ENCODE assay signal across 1 cellular context in the genomic region with DNA sequence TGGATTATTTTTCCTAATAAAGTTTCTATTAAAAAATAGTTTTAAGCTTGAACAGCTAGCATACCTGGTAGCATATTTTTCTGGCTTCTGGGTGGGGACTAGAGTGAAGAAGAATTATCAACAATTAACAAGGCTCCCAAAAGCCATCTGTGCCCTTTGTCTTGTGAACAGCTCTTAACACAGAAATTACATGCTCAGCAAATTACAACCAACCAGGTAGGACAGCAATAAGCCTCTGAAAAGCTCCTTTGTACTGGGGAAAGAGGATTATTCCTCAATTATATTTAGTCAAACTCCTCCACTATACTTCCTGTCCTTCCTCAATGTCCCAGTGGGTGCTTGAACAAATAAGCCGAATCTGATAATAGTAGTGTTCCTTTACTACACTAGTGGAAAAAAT.
TF ChIP-seq lines count a peak whose summit lies in the region.

No MANE protein-coding gene starts in this region.

TF ChIP-seq in K562, 482 proteins besides CTCF, POLR2A, EP300 and RAD21 (continued from another document):
- TF ChIP-seq, protein P1, sequence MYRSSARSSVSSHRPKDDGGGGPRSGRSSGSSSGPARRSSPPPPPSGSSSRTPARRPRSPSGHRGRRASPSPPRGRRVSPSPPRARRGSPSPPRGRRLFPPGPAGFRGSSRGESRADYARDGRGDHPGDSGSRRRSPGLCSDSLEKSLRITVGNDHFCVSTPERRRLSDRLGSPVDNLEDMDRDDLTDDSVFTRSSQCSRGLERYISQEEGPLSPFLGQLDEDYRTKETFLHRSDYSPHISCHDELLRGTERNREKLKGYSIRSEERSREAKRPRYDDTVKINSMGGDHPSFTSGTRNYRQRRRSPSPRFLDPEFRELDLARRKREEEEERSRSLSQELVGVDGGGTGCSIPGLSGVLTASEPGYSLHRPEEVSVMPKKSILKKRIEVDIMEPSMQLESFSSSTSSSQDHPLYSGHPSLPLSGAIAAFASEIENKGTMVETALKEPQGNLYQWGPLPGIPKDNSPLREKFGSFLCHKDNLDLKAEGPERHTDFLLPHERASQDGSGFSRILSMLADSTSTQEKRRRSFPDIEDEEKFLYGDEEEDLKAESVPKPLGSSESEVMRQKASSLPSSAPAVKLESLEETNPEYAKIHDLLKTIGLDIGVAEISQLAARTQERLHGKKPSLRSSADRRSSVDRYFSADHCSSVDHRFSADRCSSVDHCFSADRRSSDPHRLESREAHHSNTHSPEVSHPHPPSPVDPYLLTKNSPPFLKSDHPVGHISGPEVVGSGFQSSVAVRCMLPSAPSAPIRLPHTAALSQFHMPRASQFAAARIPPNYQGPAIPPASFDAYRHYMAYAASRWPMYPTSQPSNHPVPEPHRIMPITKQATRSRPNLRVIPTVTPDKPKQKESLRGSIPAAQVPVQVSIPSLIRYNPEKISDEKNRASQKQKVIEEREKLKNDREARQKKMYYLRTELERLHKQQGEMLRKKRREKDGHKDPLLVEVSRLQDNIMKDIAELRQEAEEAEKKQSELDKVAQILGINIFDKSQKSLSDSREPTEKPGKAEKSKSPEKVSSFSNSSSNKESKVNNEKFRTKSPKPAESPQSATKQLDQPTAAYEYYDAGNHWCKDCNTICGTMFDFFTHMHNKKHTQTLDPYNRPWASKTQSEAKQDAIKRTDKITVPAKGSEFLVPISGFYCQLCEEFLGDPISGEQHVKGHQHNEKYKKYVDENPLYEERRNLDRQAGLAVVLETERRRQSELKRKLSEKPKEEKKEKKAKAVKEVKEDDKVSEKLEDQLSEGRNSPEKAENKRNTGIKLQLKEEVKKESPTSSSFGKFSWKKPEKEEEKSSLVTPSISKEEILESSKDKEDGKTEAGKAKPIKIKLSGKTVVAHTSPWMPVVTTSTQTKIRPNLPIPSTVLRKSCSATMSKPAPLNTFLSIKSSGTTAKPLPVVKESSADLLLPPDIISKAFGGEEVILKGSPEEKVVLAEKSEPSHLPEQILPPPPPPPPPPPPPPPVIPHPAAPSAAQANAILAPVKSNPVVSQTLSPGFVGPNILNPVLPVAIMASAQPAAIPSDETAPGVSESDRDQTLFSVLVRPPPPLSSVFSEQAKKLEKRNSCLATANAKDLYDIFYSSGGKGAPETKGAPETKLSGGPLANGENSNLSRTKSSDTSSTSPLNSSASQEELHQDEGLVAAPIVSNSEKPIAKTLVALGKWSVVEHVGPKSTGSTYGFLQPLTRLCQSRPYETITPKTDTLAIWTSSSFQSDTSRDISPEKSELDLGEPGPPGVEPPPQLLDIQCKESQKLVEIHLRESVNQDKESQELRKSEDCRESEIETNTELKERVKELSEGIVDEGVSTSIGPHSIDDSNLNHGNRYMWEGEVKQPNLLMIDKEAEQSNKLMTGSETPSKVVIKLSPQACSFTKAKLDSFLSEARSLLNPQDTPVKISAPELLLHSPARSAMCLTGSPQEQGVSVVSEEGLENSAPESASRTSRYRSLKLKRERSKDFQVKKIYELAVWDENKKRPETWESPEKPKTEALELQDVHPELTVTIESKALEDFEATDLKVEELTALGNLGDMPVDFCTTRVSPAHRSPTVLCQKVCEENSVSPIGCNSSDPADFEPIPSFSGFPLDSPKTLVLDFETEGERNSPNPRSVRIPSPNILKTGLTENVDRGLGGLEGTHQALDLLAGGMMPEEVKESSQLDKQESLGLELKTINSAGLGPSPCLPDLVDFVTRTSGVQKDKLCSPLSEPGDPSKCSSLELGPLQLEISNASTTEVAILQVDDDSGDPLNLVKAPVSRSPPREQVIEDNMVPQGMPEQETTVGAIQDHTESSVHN (IDR thresholded peaks at IDR 0.05; ENCODE audit: borderline replicate concordance in 1 of 2, low read depth in 1 of 2), result no peak
- TF ChIP-seq, protein P2, sequence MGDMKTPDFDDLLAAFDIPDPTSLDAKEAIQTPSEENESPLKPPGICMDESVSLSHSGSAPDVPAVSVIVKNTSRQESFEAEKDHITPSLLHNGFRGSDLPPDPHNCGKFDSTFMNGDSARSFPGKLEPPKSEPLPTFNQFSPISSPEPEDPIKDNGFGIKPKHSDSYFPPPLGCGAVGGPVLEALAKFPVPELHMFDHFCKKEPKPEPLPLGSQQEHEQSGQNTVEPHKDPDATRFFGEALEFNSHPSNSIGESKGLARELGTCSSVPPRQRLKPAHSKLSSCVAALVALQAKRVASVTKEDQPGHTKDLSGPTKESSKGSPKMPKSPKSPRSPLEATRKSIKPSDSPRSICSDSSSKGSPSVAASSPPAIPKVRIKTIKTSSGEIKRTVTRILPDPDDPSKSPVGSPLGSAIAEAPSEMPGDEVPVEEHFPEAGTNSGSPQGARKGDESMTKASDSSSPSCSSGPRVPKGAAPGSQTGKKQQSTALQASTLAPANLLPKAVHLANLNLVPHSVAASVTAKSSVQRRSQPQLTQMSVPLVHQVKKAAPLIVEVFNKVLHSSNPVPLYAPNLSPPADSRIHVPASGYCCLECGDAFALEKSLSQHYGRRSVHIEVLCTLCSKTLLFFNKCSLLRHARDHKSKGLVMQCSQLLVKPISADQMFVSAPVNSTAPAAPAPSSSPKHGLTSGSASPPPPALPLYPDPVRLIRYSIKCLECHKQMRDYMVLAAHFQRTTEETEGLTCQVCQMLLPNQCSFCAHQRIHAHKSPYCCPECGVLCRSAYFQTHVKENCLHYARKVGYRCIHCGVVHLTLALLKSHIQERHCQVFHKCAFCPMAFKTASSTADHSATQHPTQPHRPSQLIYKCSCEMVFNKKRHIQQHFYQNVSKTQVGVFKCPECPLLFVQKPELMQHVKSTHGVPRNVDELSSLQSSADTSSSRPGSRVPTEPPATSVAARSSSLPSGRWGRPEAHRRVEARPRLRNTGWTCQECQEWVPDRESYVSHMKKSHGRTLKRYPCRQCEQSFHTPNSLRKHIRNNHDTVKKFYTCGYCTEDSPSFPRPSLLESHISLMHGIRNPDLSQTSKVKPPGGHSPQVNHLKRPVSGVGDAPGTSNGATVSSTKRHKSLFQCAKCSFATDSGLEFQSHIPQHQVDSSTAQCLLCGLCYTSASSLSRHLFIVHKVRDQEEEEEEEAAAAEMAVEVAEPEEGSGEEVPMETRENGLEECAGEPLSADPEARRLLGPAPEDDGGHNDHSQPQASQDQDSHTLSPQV (IDR thresholded peaks at IDR 0.05), result no peak
- TF ChIP-seq C11orf30 (IDR thresholded peaks at IDR 0.05; ENCODE audit: low read depth) (peak; percentile 11; the same call in 1 of the 2 replicates), ZNF316 (IDR thresholded peaks at IDR 0.05) (0 out of 2 replicates have a peak, but pooled peaks have one; percentile 9)
